12 cellular contexts compared by ENCODE assay signal in genomic region chr2:24315669-24316068, GRCh38. TPM values are rescaled to one million over a fixed set of nuclear protein-coding genes. Genes with fewer than 3 reads are reported as not detected.
DNase-seq lines count a peak whose midpoint lies in the region; ATAC-seq, FAIRE-seq and TF ChIP-seq lines count a peak whose summit lies in the region.
"Had no signal": no experiment of that assay in that cellular context is flagged by ENCODE, and none has a peak within 500 bp of the region (broad histone marks: within the 10 kb centered on the region; RNA-seq: fewer than 3 reads in every experiment).

No MANE protein-coding gene starts in this region.

- TF ChIP-seq CTCF in body of pancreas (IDR thresholded peaks at IDR 0.05) (no peak), testis (IDR thresholded peaks at IDR 0.05) (no peak)

- DNase-seq in GM12892 (ENCODE audit: insufficient read length) (no peak), body of pancreas (no peak), HAP-1 (ENCODE audit: low spot score in 2 of 2) (no peak), cerebellum (ENCODE audit: low spot score) (no peak), 8988T (no peak), testis (no peak)
- DNase-seq: activated naive CD4-positive, alpha-beta T cell treated with anti-CD3 and anti-CD28 coated beads, Interleukin-2, amount 10 ng/mL, durations not matched to agents 7 days and 5 days; EL; left cardiac atrium; retina had no signal

- in situ Hi-C loops in HAP-1 (cut with MboI; ENCODE audit: low sequenced_read_pairs) = no loop called here

- H3K4me3 ChIP-seq in body of pancreas = no peak overlapping the region
- H3K4me3 ChIP-seq in HAP-1 = no peak overlapping the region
- no peak overlapping the region for H3K4me3 ChIP-seq in testis

- ATAC-seq in GM19351 (IDR thresholded peaks at IDR 0.05; ENCODE audit: unreplicated experiment) (peak; percentile 71), HG03060 (IDR thresholded peaks at IDR 0.05; ENCODE audit: low read depth, unreplicated experiment) (peak; percentile 57), body of pancreas (no peak)
- ATAC-seq: left cardiac atrium had no signal

- H3K27me3 ChIP-seq in body of pancreas (no peaks in the 10 kb centered on the region), HAP-1 (ENCODE audit: low read depth) (no peaks in the 10 kb centered on the region), testis (no peaks in the 10 kb centered on the region)

- H3K4me1 ChIP-seq in body of pancreas (peaks cover 52% of the 10 kb centered on the region), HAP-1 (no peaks in the 10 kb centered on the region), testis (peaks cover 6% of the 10 kb centered on the region)

- TF ChIP-seq POLR2A in GM12892 (IDR thresholded peaks at IDR 0.05; ENCODE audit: low read depth, low read length) (no peak), body of pancreas (IDR thresholded peaks at IDR 0.05) (no peak), testis (IDR thresholded peaks at IDR 0.05) (no peak)

- H3K27ac ChIP-seq in body of pancreas = peak overlapping the region; percentile 28 to 77 (median 60)
- H3K27ac ChIP-seq in testis = no peak overlapping the region

- FAIRE-seq in GM12892 (lab: Jason Lieb, UNC) = peak; percentile 94

- 49 to 66% methylated on average over 3 of the region's 3 CpGs for WGBS in body of pancreas, 2 donors
- 65 to 85% methylated on average over 3 of the region's 3 CpGs for WGBS in testis, 2 donors

- H3K9me3 ChIP-seq in body of pancreas (no peaks in the 10 kb centered on the region), HAP-1 (no peaks in the 10 kb centered on the region; the same call in 1 of the 2 replicates), testis (no peaks in the 10 kb centered on the region)

- H3K36me3 ChIP-seq in body of pancreas (replicated peaks in 1 of 2; ENCODE audit: insufficient read depth in 1 of 2, low read depth in 2 of 2) = peaks cover 0 to 3% of the 10 kb centered on the region in 2 donors
- H3K36me3 ChIP-seq in HAP-1 (replicated peaks) = 0 out of 2 replicates have a peak, but pooled peaks cover 3% of the 10 kb centered on the region
- H3K36me3 ChIP-seq in testis (ENCODE audit: low read depth, missing control alignments) = no peaks in the 10 kb centered on the region

- intact Hi-C loops in body of pancreas (cut with DNase I) (no loop called here), testis (cut with DNase I; ENCODE audit: low total_unique reads) (no loop called here)

RNA-seq across cellular contexts. Expression of gene ITSN2, which starts 44.7 kb away (rescaled TPM):
- polyA plus RNA-seq in GM12892 (2012; ENCODE audit: missing spikeins) = 50.7 TPM
- total RNA-seq in body of pancreas (10 to 100 TPM; 32.9 to 61.0 TPM), cerebellum (17.1 TPM), testis (10 to 100 TPM; 43.4 to 53.8 TPM)
- polyA plus RNA-seq in testis (ENCODE audit: insufficient read depth, low read depth, low replicate concordance) = 9.1 TPM

Comparison
In these comparisons a context has a peak if more than half of its experiments do, and no peak if none do; other contexts are left out.
1. H3K27ac ChIP-seq: peak in body of pancreas (4 of 4); none in testis (0 of 2).